ENCODE assay signal across 20 cellular contexts in the genomic region with DNA sequence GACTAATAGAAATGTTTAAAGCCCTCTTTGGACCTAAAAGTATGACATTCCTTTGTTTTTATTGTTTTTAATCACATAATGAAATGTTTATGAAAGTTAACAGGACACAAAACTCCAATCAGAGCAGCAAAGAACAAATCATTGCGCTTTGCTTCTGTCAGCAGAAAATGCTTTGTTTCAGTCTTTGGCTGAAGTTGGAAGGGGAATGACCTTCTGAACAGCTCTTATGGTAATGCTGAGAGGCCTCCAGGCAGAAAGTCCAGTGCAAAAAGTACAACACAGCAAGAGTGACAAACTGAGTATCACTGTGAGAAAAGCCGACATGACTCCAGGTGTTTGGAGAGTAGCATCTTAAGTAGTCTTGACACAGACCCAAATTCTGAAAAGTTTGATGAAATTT.
A peak's percentile ranks its signal among the peaks of the same experiment; 100 is the strongest.
DNase-seq lines count a peak whose midpoint lies in the region; ATAC-seq, FAIRE-seq and TF ChIP-seq lines count a peak whose summit lies in the region.
"Had no signal": no experiment of that assay in that cellular context is flagged by ENCODE, and none has a peak within 500 bp of the region (broad histone marks: within the 10 kb centered on the region; RNA-seq: fewer than 3 reads in every experiment).

No MANE protein-coding gene starts in this region.

- no peak overlapping the region for H3K18ac ChIP-seq in neuronal stem cell (ENCODE audit: low read length)

- no peak for FAIRE-seq in HepG2 (lab: Jason Lieb, UNC)
- FAIRE-seq: A204.1, GM12892, GM18507 had no signal

- ATAC-seq in HepG2 (no peak), HG03095 (IDR thresholded peaks at IDR 0.05; ENCODE audit: unreplicated experiment) (no peak)
- ATAC-seq in CD8-positive, alpha-beta T cell = no peak
- ATAC-seq: HCT116 had no signal

- TF ChIP-seq CTCF in HepG2 (CRISPR knock-in tag; IDR thresholded peaks at IDR 0.05) (no peak), Peyer's patch (IDR thresholded peaks at IDR 0.05) (no peak)
- TF ChIP-seq CTCF in CD8-positive, alpha-beta T cell (IDR thresholded peaks at IDR 0.05) = no peak

- peaks cover 0 to 17% of the 10 kb centered on the region in 2 experiments; a peak in 3 of 5 replicates for H3K27me3 ChIP-seq in HepG2 (ENCODE audit: control insufficient read depth in 1 of 2, insufficient read depth in 2 of 2, low read length in 2 of 2)
- H3K27me3 ChIP-seq in neuronal stem cell (ENCODE audit: control insufficient read depth in 3 of 3, insufficient read depth in 3 of 3, low read depth in 1 of 3, low read length in 3 of 3) = no peaks in the 10 kb centered on the region
- no peaks in the 10 kb centered on the region for H3K27me3 ChIP-seq in CD8-positive, alpha-beta T cell (ENCODE audit: insufficient read depth, low read length)
- no peaks in the 10 kb centered on the region for H3K27me3 ChIP-seq in Peyer's patch

- no peak overlapping the region for H3K27ac Mint-ChIP-seq in CD8-positive, alpha-beta T cell
- H3K27ac Mint-ChIP-seq: CD4-positive, alpha-beta T cell; HFFc6 had no signal

- no peaks in the 10 kb centered on the region for H3K9me3 ChIP-seq in HepG2 (ENCODE audit: low read length)
- H3K9me3 ChIP-seq in neuronal stem cell (replicated peaks in 1 of 2; ENCODE audit: control insufficient read depth in 2 of 2, insufficient read depth in 1 of 2, low read depth in 1 of 2, low read length in 2 of 2) = no peaks in the 10 kb centered on the region
- no peaks in the 10 kb centered on the region for H3K9me3 ChIP-seq in CD8-positive, alpha-beta T cell (ENCODE audit: low read length)
- H3K9me3 ChIP-seq in Peyer's patch = no peaks in the 10 kb centered on the region

- in situ Hi-C loops in HepG2 (cut with HindIII; ENCODE audit: extremely low pct_ligation_motif_present, low pct_unique_long_range_greater_than_20kb) = no loop called here

- no peak overlapping the region for H2BK5ac ChIP-seq in neuronal stem cell (ENCODE audit: low read length)

- no peak overlapping the region for H3K9ac ChIP-seq in HepG2 (ENCODE audit: insufficient read depth, low read depth, low read length)
- no peak overlapping the region for H3K9ac ChIP-seq in neuronal stem cell (ENCODE audit: low read depth, low read length, poor library complexity)

- H3K4ac ChIP-seq in neuronal stem cell (ENCODE audit: low read length) = no peak overlapping the region

- H2AFZ ChIP-seq in HepG2 (ENCODE audit: low read length) (no peak overlapping the region), neuronal stem cell (ENCODE audit: low read length) (peak overlapping the region; percentile 6)

- no peak overlapping the region for H2BK120ac ChIP-seq in neuronal stem cell (ENCODE audit: low read depth, low read length)

- H3K36me3 Mint-ChIP-seq in CD8-positive, alpha-beta T cell = no peaks in the 10 kb centered on the region

- no peak overlapping the region for H4K8ac ChIP-seq in neuronal stem cell (ENCODE audit: low read depth, low read length)

- H3K4me3 ChIP-seq in HepG2 (replicated peaks in 1 of 3; ENCODE audit: insufficient read depth in 1 of 3, low read depth in 2 of 3, low read length in 3 of 3) = no peak overlapping the region
- no peak overlapping the region for H3K4me3 ChIP-seq in neuronal stem cell (ENCODE audit: low read length in 2 of 2)
- H3K4me3 ChIP-seq in CD8-positive, alpha-beta T cell (ENCODE audit: low read depth, low read length) = no peak overlapping the region
- H3K4me3 ChIP-seq in Peyer's patch = no peak overlapping the region

- H4K91ac ChIP-seq in neuronal stem cell (ENCODE audit: low read depth, low read length, poor library complexity) = no peak overlapping the region

- H3K27me3 Mint-ChIP-seq in CD8-positive, alpha-beta T cell (ENCODE audit: low read depth) = peaks cover 12% of the 10 kb centered on the region

- H2BK12ac ChIP-seq in neuronal stem cell (ENCODE audit: low read length) = no peak overlapping the region

- no peaks in the 10 kb centered on the region for H3K9me3 Mint-ChIP-seq in CD8-positive, alpha-beta T cell
- H3K9me3 Mint-ChIP-seq: CD4-positive, alpha-beta T cell had no signal

- H3K4me1 Mint-ChIP-seq in CD8-positive, alpha-beta T cell (ENCODE audit: low read depth) = no peaks in the 10 kb centered on the region

- no peaks in the 10 kb centered on the region for H4K20me1 ChIP-seq in HepG2 (ENCODE audit: insufficient read depth, low read length)

- H2BK15ac ChIP-seq in neuronal stem cell (ENCODE audit: low read length) = no peak overlapping the region

- H3K79me1 ChIP-seq in neuronal stem cell (ENCODE audit: low read depth, low read length) = no peaks in the 10 kb centered on the region

- DNase-seq in cerebellar cortex (ENCODE audit: low spot score) (peak; percentile 2), HepG2 (ENCODE audit: low spot score) (no peak), neuronal stem cell (ENCODE audit: low spot score) (no peak), Peyer's patch (no peak), iPS-NIHi7 (ENCODE audit: extremely low spot score) (no peak)
- no peak for DNase-seq in CD8-positive, alpha-beta T cell
- DNase-seq: AML-193; CD4-positive, alpha-beta T cell; DMS153; DMS79; GDM1; GOT3; H7; HFFc6 had no signal

- POLR2A ChIA-PET in HepG2 (lab: Yijun Ruan, JAX) = no interaction called here
- POLR2A ChIA-PET in CD8-positive, alpha-beta T cell (lab: Charles Lee) = no interaction called here

- H3K4me1 ChIP-seq in HepG2 (ENCODE audit: insufficient read depth, low read length) = no peaks in the 10 kb centered on the region
- no peaks in the 10 kb centered on the region for H3K4me1 ChIP-seq in neuronal stem cell (ENCODE audit: control insufficient read depth in 2 of 2, insufficient read depth in 1 of 2, low read depth in 1 of 2, low read length in 2 of 2)
- H3K4me1 ChIP-seq in CD8-positive, alpha-beta T cell (ENCODE audit: insufficient read depth, low read length) = no peaks in the 10 kb centered on the region
- no peaks in the 10 kb centered on the region for H3K4me1 ChIP-seq in Peyer's patch

- H3K4me2 ChIP-seq in HepG2 (ENCODE audit: low read depth, low read length) (no peak overlapping the region), neuronal stem cell (ENCODE audit: insufficient read depth, low read length, poor library complexity, severe bottlenecking) (no peak overlapping the region)

- CTCF ChIA-PET in HepG2 (lab: Yijun Ruan, JAX; ENCODE audit: low intra/inter-chr PET ratio, low total read pairs) = no interaction called here
- CTCF ChIA-PET in CD8-positive, alpha-beta T cell (lab: Charles Lee) = no interaction called here

- no peak overlapping the region for H3K4me3 Mint-ChIP-seq in CD8-positive, alpha-beta T cell
- H3K4me3 Mint-ChIP-seq: CD4-positive, alpha-beta T cell; HFFc6 had no signal

- no peak overlapping the region for H3K23ac ChIP-seq in neuronal stem cell (ENCODE audit: low read depth, low read length, poor library complexity)

- H3K14ac ChIP-seq in neuronal stem cell (ENCODE audit: low read length) = no peak overlapping the region

- 28% methylated on average over 2 of the region's 2 CpGs for WGBS in HepG2 (ENCODE audit: low lambda C conversion rate)
- no CpG with 5 or more reads among the region's 2 CpGs for WGBS in neuronal stem cell (ENCODE audit: extremely low coverage in 2 of 2, insufficient read length in 2 of 2, insufficient replicate concordance in 1 of 2), 2 donors

- BruUV-seq in HepG2 (replicated peaks; lab: Mats Ljungman, UMichigan) = no TSS peak

- TF ChIP-seq EP300 in HepG2 (IDR thresholded peaks at IDR 0.05; ENCODE audit: low read depth in 2 of 2, low read length in 2 of 2) = no peak
- TF ChIP-seq EP300 in HepG2 (CRISPR knock-in tag; IDR thresholded peaks at IDR 0.05; ENCODE audit: borderline replicate concordance) = no peak

- no peak for TF ChIP-seq POLR2A in HepG2 (IDR thresholded peaks at IDR 0.05; ENCODE audit: insufficient read depth in 1 of 2, low read depth in 2 of 2, low read length in 2 of 2)
- no peak for TF ChIP-seq POLR2A in Peyer's patch (IDR thresholded peaks at IDR 0.05)

- H3K36me3 ChIP-seq in HepG2 (replicated peaks in 1 of 2; ENCODE audit: control insufficient read depth in 1 of 2, insufficient read depth in 2 of 2, low read length in 2 of 2) = no peaks in the 10 kb centered on the region
- H3K36me3 ChIP-seq in neuronal stem cell (replicated peaks in 1 of 2; ENCODE audit: control insufficient read depth in 2 of 2, insufficient read depth in 2 of 2, low read length in 2 of 2) = no peaks in the 10 kb centered on the region
- H3K36me3 ChIP-seq in CD8-positive, alpha-beta T cell (ENCODE audit: insufficient read depth, low read length) = no peaks in the 10 kb centered on the region
- H3K36me3 ChIP-seq in Peyer's patch = no peaks in the 10 kb centered on the region

- TF ChIP-seq RAD21 in HepG2 (CRISPR knock-in tag; IDR thresholded peaks at IDR 0.05) = no peak

- no peaks in the 10 kb centered on the region for H3K79me2 ChIP-seq in HepG2 (ENCODE audit: insufficient read depth, low read length)

- H2AK5ac ChIP-seq in neuronal stem cell (ENCODE audit: low read depth, low read length) = no peak overlapping the region

- H3K27ac ChIP-seq in HepG2 (ENCODE audit: extremely low read length, insufficient read depth, low read length) (no peak overlapping the region), neuronal stem cell (replicated peaks; ENCODE audit: low read length) (no peak overlapping the region), Peyer's patch (no peak overlapping the region)
- H3K27ac ChIP-seq in CD8-positive, alpha-beta T cell (ENCODE audit: low read depth, low read length) = no peak overlapping the region
- H3K27ac ChIP-seq: C4-2B had no signal

- intact Hi-C loops in HepG2 (cut with micrococcal nuclease; ENCODE audit: unreplicated experiment) = no loop called here
- intact Hi-C loops in CD8-positive, alpha-beta T cell (cut with DNase I, micrococcal nuclease) = no loop called here

TF ChIP-seq in HepG2, 621 proteins besides CTCF, POLR2A, EP300 and RAD21 (continues in another document):
- TF ChIP-seq ZNF382 (CRISPR knock-in tag; IDR thresholded peaks at IDR 0.05; ENCODE audit: borderline replicate concordance) = no peak
